Comparison of ENCODE assay signal across 8 cellular contexts in genomic region chr22:49305215-49305965, GRCh38.
A peak's percentile ranks its signal among the peaks of the same experiment; 100 is the strongest.
DNase-seq lines count a peak whose midpoint lies in the region; ATAC-seq and TF ChIP-seq lines count a peak whose summit lies in the region.

No MANE protein-coding gene starts in this region.

- H3K4me1 ChIP-seq in NT2/D1 (ENCODE audit: insufficient read depth, insufficient read length) (peaks cover 4% of the 10 kb centered on the region), heart right ventricle (no peaks in the 10 kb centered on the region)

- intact Hi-C loops in heart right ventricle (cut with DNase I) (loop anchor here (2.0 to 10.0 kb wide), 8 partner anchors 258 to 731 kb away; no protein-coding TSS in a partner anchor), sciatic nerve (cut with DNase I) (no loop called here)

- H3K27ac ChIP-seq in heart right ventricle: no peak overlapping the region

- no peaks in the 10 kb centered on the region for H3K9me3 ChIP-seq in NT2/D1 (ENCODE audit: insufficient read depth, low read length)
- no peaks in the 10 kb centered on the region for H3K9me3 ChIP-seq in heart right ventricle

- peak; percentile 71 to 84 (median 80) for ATAC-seq in heart right ventricle
- peak; percentile 87 for ATAC-seq in sciatic nerve
- ATAC-seq in HG02885 (IDR thresholded peaks at IDR 0.05; ENCODE audit: poor library complexity, unreplicated experiment): no peak

- peak overlapping the region; percentile 72 for H3K9ac ChIP-seq in NT2/D1 (ENCODE audit: insufficient read length, low read depth)

- peak overlapping the region; percentile 26 for H3K4me3 ChIP-seq in NT2/D1 (ENCODE audit: insufficient read length, low read depth)
- H3K4me3 ChIP-seq in heart right ventricle: no peak overlapping the region

- peak; percentile 6 to 59 for DNase-seq in NCI-H526 (lab: John Stamatoyannopoulos, UW)
- DNase-seq in NCI-H526 treated with DMSO at 0.1 percent for 48 hours (lab: John Stamatoyannopoulos, UW): no peak
- peak; percentile 44 for DNase-seq in NT2/D1 (ENCODE audit: low read depth, low spot score)
- peak; percentile 31 to 35 for DNase-seq in activated T-helper 1 cell treated with anti-CD3 and anti-CD28 coated beads, Interleukin-2, amount 50 U/mL, for 16 hours (ENCODE audit: low read depth in 1 of 2, low spot score in 1 of 2)
- DNase-seq in heart right ventricle: peak; percentile 46 to 73
- peak; percentile 86 for DNase-seq in sciatic nerve (ENCODE audit: low spot score)
- no peak for DNase-seq in AG08396 (ENCODE audit: low spot score)

- 15 to 16% methylated on average over 20 of the region's 20 CpGs for WGBS in heart right ventricle, 2 donors

- H3K36me3 ChIP-seq in NT2/D1 (ENCODE audit: insufficient read depth, insufficient read length, low read length) (no peaks in the 10 kb centered on the region), heart right ventricle (no peaks in the 10 kb centered on the region)

- TF ChIP-seq CTCF in heart right ventricle (IDR thresholded peaks at IDR 0.05): peak; percentile 87 to 96 (median 93)

- H3K27me3 ChIP-seq in NT2/D1 (ENCODE audit: insufficient read depth, insufficient read length) (peaks cover 6% of the 10 kb centered on the region), heart right ventricle (peaks cover 0 to 74% (median 55%) of the 10 kb centered on the region in 7 donors)

Comparison
In these comparisons a context has a peak if more than half of its experiments do, and no peak if none do; other contexts are left out.
1. DNase-seq: peak in NCI-H526 (2 of 2), NT2/D1 (single experiment), activated T-helper 1 cell treated with anti-CD3 and anti-CD28 coated beads, Interleukin-2, amount 50 U/mL, for 16 hours (2 of 2), heart right ventricle (2 of 2) and sciatic nerve (single experiment); none in NCI-H526 treated with DMSO at 0.1 percent for 48 hours (single experiment) and AG08396 (single experiment).